In genomic region chr6:83431545-83432165, GRCh38 we compare ENCODE assay signal across 9 cellular contexts. TPM values are rescaled to one million over a fixed set of nuclear protein-coding genes. Genes with fewer than 3 reads are reported as not detected.
A peak's percentile ranks its signal among the peaks of the same experiment; 100 is the strongest.
DNase-seq lines count a peak whose midpoint lies in the region; ATAC-seq and TF ChIP-seq lines count a peak whose summit lies in the region.
"Had no signal": no experiment of that assay in that cellular context is flagged by ENCODE, and none has a peak within 500 bp of the region (broad histone marks: within the 10 kb centered on the region; RNA-seq: fewer than 3 reads in every experiment).

No MANE protein-coding gene starts in this region.

- H3K9me3 ChIP-seq in duodenal mucosa (ENCODE audit: control insufficient read depth in 1 of 2, low read length in 2 of 2) (no peaks in the 10 kb centered on the region), upper lobe of right lung (no peaks in the 10 kb centered on the region)

- peaks cover 24% of the 10 kb centered on the region for H3K4me1 Mint-ChIP-seq in mesothelial cell of epicardium
- H3K4me1 Mint-ChIP-seq: activated B cell treated with CpG ODN at 0.5 μM for 24 hours had no signal

- peaks cover 1% of the 10 kb centered on the region for H3K9me3 Mint-ChIP-seq in mesothelial cell of epicardium
- H3K9me3 Mint-ChIP-seq: activated B cell treated with CpG ODN at 0.5 μM for 24 hours had no signal

- ATAC-seq in upper lobe of right lung, result no peak

- H3K36me3 ChIP-seq in duodenal mucosa (ENCODE audit: control insufficient read depth in 1 of 2, insufficient read depth in 2 of 2, low read length in 2 of 2) (no peaks in the 10 kb centered on the region), upper lobe of right lung (no peaks in the 10 kb centered on the region)

- H3K4me3 ChIP-seq in duodenal mucosa (ENCODE audit: low read depth in 1 of 2, low read length in 2 of 2) (peak overlapping the region; percentile 64 to 90), upper lobe of right lung (peak overlapping the region; percentile 61)

- intact Hi-C loops in upper lobe of right lung (cut with DNase I), result no loop called here

- peak overlapping the region; percentile 83 for H3K4me3 Mint-ChIP-seq in mesothelial cell of epicardium

- TF ChIP-seq CTCF in mesothelial cell of epicardium (IDR thresholded peaks at IDR 0.05; ENCODE audit: unreplicated experiment), result no peak
- no peak for TF ChIP-seq CTCF in upper lobe of right lung (IDR thresholded peaks at IDR 0.05)

- H3K9ac ChIP-seq in duodenal mucosa (ENCODE audit: low read depth in 1 of 2, low read length in 2 of 2), result peak overlapping the region; percentile 55 to 75

- H3K27ac Mint-ChIP-seq in mesothelial cell of epicardium, result peak overlapping the region; percentile 94
- H3K27ac Mint-ChIP-seq: activated B cell treated with CpG ODN at 0.5 μM for 24 hours had no signal

- DNase-seq in NCI-H510A treated with DMSO at 0.1 percent for 48 hours (lab: John Stamatoyannopoulos, UW) (peak; percentile 36), NCI-H510A (lab: John Stamatoyannopoulos, UW) (no peak), mesothelial cell of epicardium (ENCODE audit: low spot score in 2 of 2, unreplicated experiment in 2 of 2) (no peak), upper lobe of right lung (no peak), NCI-H1694 treated with DMSO at 0.1 percent for 48 hours (lab: John Stamatoyannopoulos, UW) (no peak), iPS-NIHi11 (ENCODE audit: low spot score) (no peak)
- no peak for DNase-seq in activated naive CD4-positive, alpha-beta T cell (lab: John Stamatoyannopoulos, UW)
- DNase-seq: activated B cell treated with CpG ODN at 0.5 μM for 24 hours had no signal

- peaks cover 1% of the 10 kb centered on the region for H3K36me3 Mint-ChIP-seq in mesothelial cell of epicardium

- H3K27ac ChIP-seq in duodenal mucosa (ENCODE audit: low read depth, low read length) (peak overlapping the region; percentile 82), upper lobe of right lung (peak overlapping the region; percentile 83)

- H3K4me1 ChIP-seq in duodenal mucosa (ENCODE audit: control insufficient read depth in 1 of 2, insufficient read depth in 2 of 2, low read length in 2 of 2) (peaks cover 10 to 13% of the 10 kb centered on the region in 2 donors), upper lobe of right lung (no peaks in the 10 kb centered on the region)

- no peaks in the 10 kb centered on the region for H3K27me3 Mint-ChIP-seq in mesothelial cell of epicardium (ENCODE audit: low read depth)

- H3K27me3 ChIP-seq in duodenal mucosa (ENCODE audit: control insufficient read depth in 1 of 2, insufficient read depth in 2 of 2, low read length in 2 of 2) (no peaks in the 10 kb centered on the region), upper lobe of right lung (no peaks in the 10 kb centered on the region)

RNA-seq across cellular contexts. Expression of gene ME1, which starts 0.8 kb away (rescaled TPM):
- total RNA-seq in mesothelial cell of epicardium (9.0 to 9.6 TPM (median 9.4 TPM) in 3 replicates), upper lobe of right lung (14.7 TPM)
- total RNA-seq: activated B cell treated with CpG ODN at 0.5 μM for 24 hours had no signal
